ENCODE assay signal across 8 cellular contexts in the genomic region with DNA sequence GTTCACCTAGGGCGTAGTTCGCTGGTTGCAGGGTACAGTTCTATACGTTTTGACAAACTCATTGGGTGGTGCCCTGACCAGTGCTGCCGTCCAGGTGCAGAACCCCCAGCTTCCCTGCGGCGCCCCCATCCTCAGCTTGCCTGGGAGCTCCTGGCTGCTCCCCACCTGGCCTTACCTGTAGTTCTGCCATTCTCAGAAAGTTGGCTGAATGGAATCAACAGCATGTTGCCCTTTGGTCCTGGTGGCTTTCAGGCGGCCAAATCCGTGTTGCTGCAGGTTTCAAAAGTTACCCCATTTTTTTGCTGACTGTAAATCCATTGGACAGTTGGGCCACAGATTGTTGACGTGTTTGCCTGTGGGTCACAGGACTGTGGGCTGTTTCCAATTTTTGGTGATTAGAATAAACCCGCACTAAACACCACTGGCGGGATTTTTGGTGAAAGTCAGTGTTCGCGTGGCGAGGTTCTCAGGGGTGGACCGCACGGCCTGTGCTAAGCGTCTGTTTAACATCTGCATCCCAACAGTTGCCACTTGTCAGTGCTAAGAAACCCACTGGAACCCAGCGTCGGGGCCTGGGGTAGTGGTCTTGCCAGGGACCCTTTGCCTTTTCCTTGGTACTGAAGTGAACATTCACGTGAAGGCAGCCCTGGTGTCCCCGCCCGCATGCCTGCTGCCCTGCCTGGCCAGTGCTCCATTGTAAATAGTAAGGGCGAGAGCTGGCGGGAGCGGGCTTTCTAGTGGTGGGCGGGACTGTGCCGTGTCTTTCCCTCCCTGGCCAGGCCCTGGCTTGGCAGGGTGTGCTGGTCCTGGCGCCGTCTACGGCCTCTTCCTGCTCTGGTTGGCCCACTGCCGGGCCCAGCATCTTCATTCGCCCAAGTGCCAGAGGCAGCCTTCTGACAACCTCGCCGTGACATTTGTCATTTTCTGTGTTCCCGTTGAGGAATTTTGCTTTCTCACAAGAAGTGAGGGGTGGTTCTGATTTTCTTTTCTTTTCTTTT. TPM values are rescaled to one million over a fixed set of nuclear protein-coding genes. Genes with fewer than 3 reads are reported as not detected.
DNase-seq lines count a peak whose midpoint lies in the region; ATAC-seq and TF ChIP-seq lines count a peak whose summit lies in the region.

No MANE protein-coding gene starts in this region.

- 23 to 24% methylated on average over 34 to 35 of the region's 35 CpGs for WGBS in GM23248 (ENCODE audit: low coverage in 1 of 2, low lambda C conversion rate in 2 of 2, missing lambda C conversion rate in 2 of 2), 2 experiments

- H3K9ac ChIP-seq in GM23248 = peak overlapping the region; percentile 77

- peak; percentile 13 for DNase-seq in ACHN
- DNase-seq in GM23248 = peak; percentile 92
- no peak for DNase-seq in activated CD4-positive, alpha-beta memory T cell treated with anti-CD3 and anti-CD28 coated beads for 36 hours
- DNase-seq in cardiac septum (ENCODE audit: low spot score) = peak; percentile 88
- peak; percentile 45 to 84 for DNase-seq in gastrocnemius medialis
- no peak for DNase-seq in superior temporal gyrus (ENCODE audit: extremely low spot score)

- POLR2A ChIA-PET in activated CD4-positive, alpha-beta memory T cell treated with anti-CD3 and anti-CD28 coated beads for 36 hours (lab: Charles Lee) = interaction anchor here (1.6 kb wide), 1 partner anchor 20 kb away, joined by 3 read pairs; no protein-coding TSS in a partner anchor

- peak overlapping the region; percentile 51 for H3K4me3 ChIP-seq in GM23248
- no peak overlapping the region for H3K4me3 ChIP-seq in gastrocnemius medialis

- no peaks in the 10 kb centered on the region for H3K9me2 ChIP-seq in GM23248 (ENCODE audit: insufficient read depth)

- H3K27me3 Mint-ChIP-seq in activated CD4-positive, alpha-beta memory T cell treated with anti-CD3 and anti-CD28 coated beads for 36 hours = no peaks in the 10 kb centered on the region

- in situ Hi-C loops in ACHN (cut with HindIII; ENCODE audit: low pct_ligation_motif_present, low pct_unique_long_range_greater_than_20kb, low sequenced_read_pairs) (no loop called here), GM23248 (cut with MboI) (no loop called here), gastrocnemius medialis (cut with MboI; ENCODE audit: low sequenced_read_pairs in 4 of 4) (no loop called here)

- peak overlapping the region; percentile 48 for H3K4me3 Mint-ChIP-seq in activated CD4-positive, alpha-beta memory T cell treated with anti-CD3 and anti-CD28 coated beads for 36 hours

- H3K9me3 ChIP-seq in GM23248 (ENCODE audit: low read depth) (no peaks in the 10 kb centered on the region), gastrocnemius medialis (no peaks in the 10 kb centered on the region)

- no peaks in the 10 kb centered on the region for H3K27me3 ChIP-seq in GM23248 (replicated peaks; ENCODE audit: insufficient read depth)
- no peaks in the 10 kb centered on the region for H3K27me3 ChIP-seq in gastrocnemius medialis

- TF ChIP-seq POLR2A in gastrocnemius medialis (IDR thresholded peaks at IDR 0.05) = peak in 1 of 2 donors; percentile 26

- intact Hi-C loops in activated CD4-positive, alpha-beta memory T cell treated with anti-CD3 and anti-CD28 coated beads for 36 hours (cut with micrococcal nuclease) = loop anchor here (10.0 kb wide), 1 partner anchor 288 kb away; the partner anchor contains the start of gene LMNB2
- intact Hi-C loops in cardiac septum (cut with DNase I) = loop anchor here (10.0 kb wide), 1 partner anchor 458 kb away; no protein-coding TSS in a partner anchor
- intact Hi-C loops in gastrocnemius medialis (cut with DNase I; ENCODE audit: low total_unique reads) = loop anchor here (10.0 kb wide), 2 partner anchors 922 to 1808 kb away; partner anchors contain the start of genes ATP5F1D, DAPK3 and MIDN

- H3K27ac ChIP-seq in GM23248 = peak overlapping the region; percentile 97
- H3K27ac ChIP-seq in gastrocnemius medialis = peak overlapping the region; percentile 91 to 100 (median 96)

- no peaks in the 10 kb centered on the region for H3K9me3 Mint-ChIP-seq in activated CD4-positive, alpha-beta memory T cell treated with anti-CD3 and anti-CD28 coated beads for 36 hours

- H3K4me2 ChIP-seq in GM23248 (ENCODE audit: unreplicated experiment) = peak overlapping the region; percentile 61

- ATAC-seq in gastrocnemius medialis (peak in 1 of 2 donors; percentile 8), GM21423 (IDR thresholded peaks at IDR 0.05; ENCODE audit: unreplicated experiment) (no peak), HG03520 (IDR thresholded peaks at IDR 0.05; ENCODE audit: unreplicated experiment) (no peak)

- peaks cover 41% of the 10 kb centered on the region for H3F3A ChIP-seq in GM23248 (ENCODE audit: insufficient read depth)

- H2AFZ ChIP-seq in GM23248 = no peak overlapping the region

- peaks cover 64% of the 10 kb centered on the region for H3K79me2 ChIP-seq in GM23248 (ENCODE audit: insufficient read depth)

- H3K36me3 ChIP-seq in GM23248 (ENCODE audit: low read depth) = no peaks in the 10 kb centered on the region
- no peaks in the 10 kb centered on the region for H3K36me3 ChIP-seq in gastrocnemius medialis

- no peaks in the 10 kb centered on the region for H4K20me1 ChIP-seq in GM23248 (ENCODE audit: insufficient read depth)

- no peak overlapping the region for H3K27ac Mint-ChIP-seq in activated CD4-positive, alpha-beta memory T cell treated with anti-CD3 and anti-CD28 coated beads for 36 hours

- H3K4me1 Mint-ChIP-seq in activated CD4-positive, alpha-beta memory T cell treated with anti-CD3 and anti-CD28 coated beads for 36 hours (ENCODE audit: low read depth) = peaks cover 55% of the 10 kb centered on the region

- H3K4me1 ChIP-seq in GM23248 (ENCODE audit: insufficient read depth) = peaks cover 61% of the 10 kb centered on the region
- peaks cover 67 to 75% of the 10 kb centered on the region in 2 donors for H3K4me1 ChIP-seq in gastrocnemius medialis

- no peak for TF ChIP-seq CTCF in gastrocnemius medialis (IDR thresholded peaks at IDR 0.05 in 4 of 5, conservative IDR thresholded peaks at IDR 0.05 in 1 of 5)

- peaks cover 5% of the 10 kb centered on the region for H3K36me3 Mint-ChIP-seq in activated CD4-positive, alpha-beta memory T cell treated with anti-CD3 and anti-CD28 coated beads for 36 hours

- CTCF ChIA-PET in activated CD4-positive, alpha-beta memory T cell treated with anti-CD3 and anti-CD28 coated beads for 36 hours (lab: Charles Lee) = interaction anchor here (1.0 kb wide), 1 partner anchor 68 kb away, joined by 3 read pairs; no protein-coding TSS in a partner anchor

RNA-seq across cellular contexts. Expression of gene DOT1L, which starts 3.3 kb away (rescaled TPM):
- 4.3 and 4.4 TPM in 2 replicates for total RNA-seq in GM23248 (2014; rRNA removed; shearing (Covaris generic))
- polyA plus RNA-seq in GM23248 (2016; fragmentation: Nextera tagmentation; extraction: Ambion mirVana) = 4.0 and 5.3 TPM in 2 replicates
- total RNA-seq in activated CD4-positive, alpha-beta memory T cell treated with anti-CD3 and anti-CD28 coated beads for 36 hours = 10 to 100 TPM; 50.2 to 53.7 TPM
- total RNA-seq in cardiac septum (15.2 TPM), gastrocnemius medialis (10 to 100 TPM in 3 of 4 donors, 1 to 10 TPM in 1; 9.3 to 48.5 (median 15.8) TPM)

RNA-seq across cellular contexts. Expression of gene AP3D1, which starts 15.7 kb away (rescaled TPM):
- total RNA-seq in GM23248 (2014; rRNA removed; shearing (Covaris generic)) = 95.4 and 97.6 TPM in 2 replicates
- 65.2 and 79.0 TPM in 2 replicates for polyA plus RNA-seq in GM23248 (2016; fragmentation: Nextera tagmentation; extraction: Ambion mirVana)
- total RNA-seq in activated CD4-positive, alpha-beta memory T cell treated with anti-CD3 and anti-CD28 coated beads for 36 hours = 10 to 100 TPM; 84.6 to 89.1 TPM
- total RNA-seq in cardiac septum = 89.0 TPM
- 100 to 1,000 TPM in 1 of 4 donors, 10 to 100 TPM in 3; 71.0 to 139 (median 99.0) TPM for total RNA-seq in gastrocnemius medialis

Comparison
In these comparisons a context has a peak if more than half of its experiments do, and no peak if none do; other contexts are left out.
1. DNase-seq: peak in ACHN (single experiment), GM23248 (single experiment), cardiac septum (single experiment) and gastrocnemius medialis (2 of 2); none in activated CD4-positive, alpha-beta memory T cell treated with anti-CD3 and anti-CD28 coated beads for 36 hours (single experiment) and superior temporal gyrus (single experiment).